13 cellular contexts compared by ENCODE assay signal in genomic region chr1:44881011-44881632, GRCh38. TPM values are rescaled to one million over a fixed set of nuclear protein-coding genes. Genes with fewer than 3 reads are reported as not detected.
A peak's percentile ranks its signal among the peaks of the same experiment; 100 is the strongest.
DNase-seq lines count a peak whose midpoint lies in the region; ATAC-seq, FAIRE-seq and TF ChIP-seq lines count a peak whose summit lies in the region.
"Had no signal": no experiment of that assay in that cellular context is flagged by ENCODE, and none has a peak within 500 bp of the region (broad histone marks: within the 10 kb centered on the region; RNA-seq: fewer than 3 reads in every experiment).

No MANE protein-coding gene starts in this region.

- H3K27me3 ChIP-seq in fibroblast of lung (ENCODE audit: control insufficient read depth, insufficient read depth, low read length) (no peaks in the 10 kb centered on the region), gastrocnemius medialis (no peaks in the 10 kb centered on the region)

- no peak for TF ChIP-seq POLR2A in GM12891 (IDR thresholded peaks at IDR 0.05; ENCODE audit: low read depth, low read length)
- TF ChIP-seq POLR2A in gastrocnemius medialis (IDR thresholded peaks at IDR 0.05): no peak

- no peaks in the 10 kb centered on the region for H3K4me1 Mint-ChIP-seq in activated T-cell treated with anti-CD3 and anti-CD28 coated beads, Interleukin-2, amount 50 U/mL, for 72 hours (ENCODE audit: low read depth)

- H3K27ac ChIP-seq in fibroblast of lung (ENCODE audit: insufficient read depth, low read length) (no peak overlapping the region), gastrocnemius medialis (peak overlapping the region in 2 of 4 donors; percentile 30 to 56)

- no peak for DNase-seq in GM12891 (ENCODE audit: insufficient read length, low spot score)
- peak; percentile 50 for DNase-seq in amniotic stem cell (lab: John Stamatoyannopoulos, UW)
- peak; percentile 59 to 93 for DNase-seq in fibroblast of lung (ENCODE audit: low read depth in 2 of 2)
- peak; percentile 20 to 24 for DNase-seq in gastrocnemius medialis
- DNase-seq in SHP77 (lab: John Stamatoyannopoulos, UW): no peak
- no peak for DNase-seq in activated T-cell treated with anti-CD3 and anti-CD28 coated beads, Interleukin-2, amount 50 U/mL, for 72 hours
- DNase-seq: activated T-cell treated with anti-CD3 and anti-CD28 coated beads, Interleukin-2, amount 50 U/mL, for 24 hours; dermis blood vessel endothelial cell; DMS53 had no signal

- in situ Hi-C loops in gastrocnemius medialis (cut with MboI; ENCODE audit: low sequenced_read_pairs in 4 of 4): no loop called here

- no peaks in the 10 kb centered on the region for H3K79me2 ChIP-seq in fibroblast of lung (ENCODE audit: control insufficient read depth, insufficient read depth, low read length)

- intact Hi-C loops in gastrocnemius medialis (cut with DNase I; ENCODE audit: low total_unique reads): no loop called here

- H3K27ac Mint-ChIP-seq in activated T-cell treated with anti-CD3 and anti-CD28 coated beads, Interleukin-2, amount 50 U/mL, for 72 hours: no peak overlapping the region
- H3K27ac Mint-ChIP-seq: activated T-cell treated with anti-CD3 and anti-CD28 coated beads, Interleukin-2, amount 50 U/mL, for 24 hours had no signal

- H3K9me3 ChIP-seq in fibroblast of lung (ENCODE audit: control insufficient read depth, insufficient read depth, low read depth, low read length): no peaks in the 10 kb centered on the region
- no peaks in the 10 kb centered on the region for H3K9me3 ChIP-seq in gastrocnemius medialis

- no peak overlapping the region for H3K9ac ChIP-seq in fibroblast of lung (ENCODE audit: insufficient read depth, low read length)

- H3K27me3 Mint-ChIP-seq in activated T-cell treated with anti-CD3 and anti-CD28 coated beads, Interleukin-2, amount 50 U/mL, for 72 hours (ENCODE audit: low read depth): no peaks in the 10 kb centered on the region
- H3K27me3 Mint-ChIP-seq: activated T-cell treated with anti-CD3 and anti-CD28 coated beads, Interleukin-2, amount 50 U/mL, for 24 hours; IgD-negative memory B cell had no signal

- H3K36me3 ChIP-seq in fibroblast of lung (ENCODE audit: control insufficient read depth, insufficient read depth, low read length) (no peaks in the 10 kb centered on the region), gastrocnemius medialis (peaks cover 0 to 37% of the 10 kb centered on the region in 2 donors)

- no peaks in the 10 kb centered on the region for H3K4me1 ChIP-seq in fibroblast of lung (ENCODE audit: control insufficient read depth, extremely low read depth, insufficient read depth, low read length)
- H3K4me1 ChIP-seq in gastrocnemius medialis: peaks cover 0 to 3% of the 10 kb centered on the region in 2 donors

- no peak overlapping the region for H3K4me3 Mint-ChIP-seq in activated T-cell treated with anti-CD3 and anti-CD28 coated beads, Interleukin-2, amount 50 U/mL, for 72 hours
- H3K4me3 Mint-ChIP-seq: activated T-cell treated with anti-CD3 and anti-CD28 coated beads, Interleukin-2, amount 50 U/mL, for 24 hours; IgD-negative memory B cell had no signal

- no peak overlapping the region for H3K4me3 ChIP-seq in fibroblast of lung (replicated peaks in 1 of 4; ENCODE audit: control extremely low read depth in 1 of 4, insufficient read depth in 1 of 4, low read depth in 3 of 4, low read length in 4 of 4)
- H3K4me3 ChIP-seq in gastrocnemius medialis: no peak overlapping the region

- no peak for TF ChIP-seq CTCF in fibroblast of lung (conservative IDR thresholded peaks at IDR 0.05 in 1 of 2, IDR thresholded peaks at IDR 0.05 in 1 of 2; ENCODE audit: low read depth in 1 of 2, low read length in 2 of 2)
- no peak for TF ChIP-seq CTCF in gastrocnemius medialis (IDR thresholded peaks at IDR 0.05 in 4 of 5, conservative IDR thresholded peaks at IDR 0.05 in 1 of 5)

- peak; percentile 68 to 90 for ATAC-seq in gastrocnemius medialis
- no peak for ATAC-seq in GM21825 (IDR thresholded peaks at IDR 0.05; ENCODE audit: unreplicated experiment)
- no peak for ATAC-seq in GM18867 (IDR thresholded peaks at IDR 0.05; ENCODE audit: unreplicated experiment)
- ATAC-seq in activated T-cell treated with anti-CD3 and anti-CD28 coated beads, Interleukin-2, amount 50 U/mL, for 72 hours (replicated peaks in 1 of 2): no peak

- peak; percentile 13 for FAIRE-seq in GM12891 (lab: Jason Lieb, UNC)
- FAIRE-seq: RCC 7860 had no signal

- no peak overlapping the region for H3K4me2 ChIP-seq in fibroblast of lung (ENCODE audit: extremely low read depth, insufficient read depth, low read length)

- H3K9me3 Mint-ChIP-seq in activated T-cell treated with anti-CD3 and anti-CD28 coated beads, Interleukin-2, amount 50 U/mL, for 72 hours: no peaks in the 10 kb centered on the region
- H3K9me3 Mint-ChIP-seq: activated T-cell treated with anti-CD3 and anti-CD28 coated beads, Interleukin-2, amount 50 U/mL, for 24 hours had no signal

- H4K20me1 ChIP-seq in fibroblast of lung (ENCODE audit: control insufficient read depth, extremely low read depth, insufficient read depth, low read length): no peaks in the 10 kb centered on the region

- peaks cover 2 to 6% of the 10 kb centered on the region in 2 donors for H3K36me3 Mint-ChIP-seq in activated T-cell treated with anti-CD3 and anti-CD28 coated beads, Interleukin-2, amount 50 U/mL, for 72 hours (ENCODE audit: insufficient read depth in 2 of 2)

- H2AFZ ChIP-seq in fibroblast of lung (ENCODE audit: low read length): no peak overlapping the region

TF ChIP-seq in GM12891, 5 proteins besides CTCF, POLR2A, EP300 and RAD21:
- no peak for TF ChIP-seq SPI1 (IDR thresholded peaks at IDR 0.05; ENCODE audit: low read depth, low read length)
- no peak for TF ChIP-seq POLR2AphosphoS5 (IDR thresholded peaks at IDR 0.05; ENCODE audit: low read depth, low read length)
- TF ChIP-seq TAF1 (IDR thresholded peaks at IDR 0.05; ENCODE audit: low read depth, low read length): no peak
- TF ChIP-seq PAX5 (IDR thresholded peaks at IDR 0.05; ENCODE audit: insufficient read depth, low read length, severe bottlenecking): no peak
- no peak for TF ChIP-seq POU2F2 (IDR thresholded peaks at IDR 0.05; ENCODE audit: low read depth, low read length)

RNA-seq across cellular contexts. Expression of gene PTCH2, which starts 38.1 kb away (rescaled TPM):
- polyA plus RNA-seq in GM12891 (2012; ENCODE audit: low read depth, missing spikeins): 0.06 TPM
- total RNA-seq in fibroblast of lung: 0.50 TPM in 1 of 2 replicates, not detected in the other
- 0.15 and 0.23 TPM in 2 replicates for polyA plus RNA-seq in fibroblast of lung
- polyA plus RNA-seq in fibroblast of lung (2012): 0.31 and 0.44 TPM in 2 replicates
- polyA minus RNA-seq in fibroblast of lung (ENCODE audit: low replicate concordance): 0.20 and 0.63 TPM in 2 replicates
- under 1 TPM; 0.10 to 0.56 (median 0.20) TPM for total RNA-seq in gastrocnemius medialis
- total RNA-seq in activated T-cell treated with anti-CD3 and anti-CD28 coated beads, Interleukin-2, amount 50 U/mL, for 72 hours: 1 to 10 TPM; 1.8 to 3.2 TPM

Comparison
In these comparisons a context has a peak if more than half of its experiments do, and no peak if none do; other contexts are left out.
1. DNase-seq: peak in amniotic stem cell (single experiment), fibroblast of lung (2 of 2) and gastrocnemius medialis (2 of 2); none in GM12891 (single experiment), SHP77 (0 of 2) and activated T-cell treated with anti-CD3 and anti-CD28 coated beads, Interleukin-2, amount 50 U/mL, for 72 hours (0 of 2).
2. ATAC-seq: peak in gastrocnemius medialis (2 of 2); none in GM21825 (single experiment), GM18867 (single experiment) and activated T-cell treated with anti-CD3 and anti-CD28 coated beads, Interleukin-2, amount 50 U/mL, for 72 hours (0 of 2).